22 cellular contexts compared by ENCODE assay signal in genomic region chr11:31780078-31780971, GRCh38. TPM values are rescaled to one million over a fixed set of nuclear protein-coding genes. Genes with fewer than 3 reads are reported as not detected.
"Had no signal": no experiment of that assay in that cellular context is flagged by ENCODE, and none has a peak within 500 bp of the region (broad histone marks: within the 10 kb centered on the region; RNA-seq: fewer than 3 reads in every experiment).

No MANE protein-coding gene starts in this region.

- ATAC-seq: activated CD8-positive, alpha-beta T cell treated with anti-CD3 and anti-CD28 coated beads for 36 hours; activated T-cell treated with anti-CD3 and anti-CD28 coated beads, Interleukin-2, amount 50 U/mL, for 4 hours; body of pancreas; stimulated activated memory B cell treated with anti-CD40 and anti-IgM and Interleukin-4, amounts not matched to agents 10 μg/mL and 1 μg/mL and 100 μg/mL, for 72 hours had no signal

- H3K9me3 ChIP-seq: body of pancreas, esophagus squamous epithelium, ovary had no signal

- DNase-seq: activated B cell treated with CpG ODN at 0.5 μM for 24 hours; activated CD4-positive, alpha-beta T cell treated with anti-CD3 and anti-CD28 coated beads for 48 hours; activated CD8-positive, alpha-beta T cell treated with anti-CD3 and anti-CD28 coated beads for 36 hours; activated effector memory CD4-positive, alpha-beta T cell treated with Interleukin-2 at 50 U/mL for 16 hours; activated T-cell treated with anti-CD3 and anti-CD28 coated beads, Interleukin-2, amount 50 U/mL, for 4 hours; body of pancreas; central memory CD4-positive, alpha-beta T cell; cortex of kidney; effector CD4-positive, alpha-beta T cell; esophagus squamous epithelium; ovary; stimulated activated CD4-positive, alpha-beta T cell treated with anti-CD3 and anti-CD28 coated beads, Interleukin-12 subunit alpha, Interleukin-12 subunit beta, amount 100 ng/mL, for 4 hours; stimulated activated CD4-positive, alpha-beta T cell treated with anti-CD3 and anti-CD28 coated beads, Interleukin-2, amount 100 ng/mL, for 24 hours had no signal

- H3K36me3 ChIP-seq: esophagus squamous epithelium, ovary had no signal

- H3K27ac ChIP-seq: body of pancreas, esophagus squamous epithelium, hepatocyte, ovary had no signal

- H3K27me3 ChIP-seq: body of pancreas, esophagus squamous epithelium, hepatocyte, ovary had no signal

- H3K4me1 ChIP-seq: body of pancreas, esophagus squamous epithelium had no signal

- H3K4me3 ChIP-seq: body of pancreas, esophagus squamous epithelium, hepatocyte, ovary had no signal

RNA-seq across cellular contexts. Expression of gene PAX6, which starts 30.8 kb away (rescaled TPM):
- total RNA-seq: activated B cell treated with CpG ODN at 0.5 μM for 24 hours; activated CD8-positive, alpha-beta T cell treated with anti-CD3 and anti-CD28 coated beads for 36 hours; activated T-cell treated with anti-CD3 and anti-CD28 coated beads, Interleukin-2, amount 50 U/mL, for 4 hours; endothelial cell of umbilical vein; fibroblast of villous mesenchyme; glomerular endothelial cell; liver; mesothelial cell of epicardium; ovary; T-helper 2 cell treated with Interferon-gamma antibody and Interleukin-4, amounts not matched to agents 100 ng/mL and 5 ng/mL, for 36 hours; ureter had no signal
